1 cellular context compared by ENCODE assay signal in the genomic region with DNA sequence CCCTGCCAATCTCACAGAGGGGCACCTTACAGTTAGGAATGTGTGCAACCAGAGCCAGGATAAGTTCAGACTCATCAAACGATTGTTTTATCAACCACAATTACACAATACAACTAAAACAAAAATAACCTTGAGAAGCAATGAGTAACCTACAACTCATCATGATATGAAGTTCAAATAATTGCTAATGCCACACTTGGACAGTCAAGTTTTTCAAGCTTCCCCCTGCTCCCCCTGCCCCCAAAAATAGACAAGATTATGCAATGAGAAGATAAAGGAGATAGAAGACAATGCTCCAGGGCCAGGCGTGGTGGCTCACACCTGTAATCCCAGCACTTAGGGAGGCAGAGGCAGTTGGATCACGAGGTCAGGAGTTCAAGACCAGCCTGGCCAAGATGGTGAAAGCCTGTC.
TF ChIP-seq lines count a peak whose summit lies in the region.

No MANE protein-coding gene starts in this region.

TF ChIP-seq in HepG2, 621 proteins besides CTCF, POLR2A, EP300 and RAD21 (continued from another document and continues in another):
- TF ChIP-seq BCLAF1 (IDR thresholded peaks at IDR 0.05) (no peak), DNMT3B (CRISPR knock-in tag; conservative IDR thresholded peaks at IDR 0.05) (no peak), SIX1 (CRISPR knock-in tag; IDR thresholded peaks at IDR 0.05; ENCODE audit: borderline replicate concordance) (peak; percentile 46; the same call in 1 of the 2 replicates), NFKBIZ (CRISPR knock-in tag; IDR thresholded peaks at IDR 0.05) (no peak; the same call in 1 of the 2 replicates), ZNF326 (CRISPR knock-in tag; IDR thresholded peaks at IDR 0.05; ENCODE audit: borderline replicate concordance) (no peak), KMT2A (CRISPR knock-in tag; IDR thresholded peaks at IDR 0.05) (no peak), ISX (CRISPR knock-in tag; conservative IDR thresholded peaks at IDR 0.05) (no peak), ZNF546 (CRISPR knock-in tag; conservative IDR thresholded peaks at IDR 0.05) (no peak), ATF7-NPFF (CRISPR knock-in tag; IDR thresholded peaks at IDR 0.05; ENCODE audit: low read depth) (no peak), MTERF4 (CRISPR knock-in tag; IDR thresholded peaks at IDR 0.05) (no peak), HMG20A (CRISPR knock-in tag; IDR thresholded peaks at IDR 0.05; ENCODE audit: borderline replicate concordance) (peak; percentile 59; the same call in 1 of the 2 replicates), KDM3A (CRISPR knock-in tag; IDR thresholded peaks at IDR 0.05; ENCODE audit: low read depth) (no peak), ZNF282 (IDR thresholded peaks at IDR 0.05; ENCODE audit: partially characterized antibody) (no peak), ZBTB3 (CRISPR knock-in tag; IDR thresholded peaks at IDR 0.05; ENCODE audit: borderline replicate concordance, low read depth) (no peak), POGZ (CRISPR knock-in tag; IDR thresholded peaks at IDR 0.05) (peak; percentile 37; the same call in 1 of the 2 replicates), MIXL1 (CRISPR knock-in tag; IDR thresholded peaks at IDR 0.05) (0 out of 2 replicates have a peak, but pooled peaks have one; percentile 29), MTF1 (CRISPR knock-in tag; IDR thresholded peaks at IDR 0.05) (no peak), ZBTB42 (CRISPR knock-in tag; IDR thresholded peaks at IDR 0.05) (no peak), ZNF660 (CRISPR knock-in tag; IDR thresholded peaks at IDR 0.05; ENCODE audit: borderline replicate concordance, low read depth) (no peak), THRA (CRISPR knock-in tag; IDR thresholded peaks at IDR 0.05; ENCODE audit: borderline replicate concordance) (no peak; the same call in 1 of the 2 replicates), BRD4 (CRISPR knock-in tag; IDR thresholded peaks at IDR 0.05) (no peak), RFX5 (IDR thresholded peaks at IDR 0.05; ENCODE audit: low read depth, low read length) (no peak), TBX2 (CRISPR knock-in tag; IDR thresholded peaks at IDR 0.05; ENCODE audit: borderline replicate concordance) (peak; percentile 60; the same call in 1 of the 2 replicates), ARID4A (CRISPR knock-in tag; IDR thresholded peaks at IDR 0.05; ENCODE audit: borderline replicate concordance) (no peak), GATAD1 (CRISPR knock-in tag; IDR thresholded peaks at IDR 0.05) (no peak), NFIB (CRISPR knock-in tag; IDR thresholded peaks at IDR 0.05; ENCODE audit: borderline replicate concordance) (no peak), THAP7 (CRISPR knock-in tag; IDR thresholded peaks at IDR 0.05) (no peak), IRX3 (CRISPR knock-in tag; IDR thresholded peaks at IDR 0.05; ENCODE audit: borderline replicate concordance, low read depth) (no peak), ZNF605 (CRISPR knock-in tag; IDR thresholded peaks at IDR 0.05) (no peak), ZNF264 (CRISPR knock-in tag; IDR thresholded peaks at IDR 0.05) (no peak), ELF1 (CRISPR knock-in tag; IDR thresholded peaks at IDR 0.05) (no peak), ZNF629 (CRISPR knock-in tag; conservative IDR thresholded peaks at IDR 0.05) (no peak), MEIS1 (CRISPR knock-in tag; IDR thresholded peaks at IDR 0.05; ENCODE audit: borderline replicate concordance) (no peak), FOXM1 (CRISPR knock-in tag; IDR thresholded peaks at IDR 0.05) (no peak), JUN (CRISPR knock-in tag; IDR thresholded peaks at IDR 0.05) (no peak)
- TF ChIP-seq, protein P1, sequence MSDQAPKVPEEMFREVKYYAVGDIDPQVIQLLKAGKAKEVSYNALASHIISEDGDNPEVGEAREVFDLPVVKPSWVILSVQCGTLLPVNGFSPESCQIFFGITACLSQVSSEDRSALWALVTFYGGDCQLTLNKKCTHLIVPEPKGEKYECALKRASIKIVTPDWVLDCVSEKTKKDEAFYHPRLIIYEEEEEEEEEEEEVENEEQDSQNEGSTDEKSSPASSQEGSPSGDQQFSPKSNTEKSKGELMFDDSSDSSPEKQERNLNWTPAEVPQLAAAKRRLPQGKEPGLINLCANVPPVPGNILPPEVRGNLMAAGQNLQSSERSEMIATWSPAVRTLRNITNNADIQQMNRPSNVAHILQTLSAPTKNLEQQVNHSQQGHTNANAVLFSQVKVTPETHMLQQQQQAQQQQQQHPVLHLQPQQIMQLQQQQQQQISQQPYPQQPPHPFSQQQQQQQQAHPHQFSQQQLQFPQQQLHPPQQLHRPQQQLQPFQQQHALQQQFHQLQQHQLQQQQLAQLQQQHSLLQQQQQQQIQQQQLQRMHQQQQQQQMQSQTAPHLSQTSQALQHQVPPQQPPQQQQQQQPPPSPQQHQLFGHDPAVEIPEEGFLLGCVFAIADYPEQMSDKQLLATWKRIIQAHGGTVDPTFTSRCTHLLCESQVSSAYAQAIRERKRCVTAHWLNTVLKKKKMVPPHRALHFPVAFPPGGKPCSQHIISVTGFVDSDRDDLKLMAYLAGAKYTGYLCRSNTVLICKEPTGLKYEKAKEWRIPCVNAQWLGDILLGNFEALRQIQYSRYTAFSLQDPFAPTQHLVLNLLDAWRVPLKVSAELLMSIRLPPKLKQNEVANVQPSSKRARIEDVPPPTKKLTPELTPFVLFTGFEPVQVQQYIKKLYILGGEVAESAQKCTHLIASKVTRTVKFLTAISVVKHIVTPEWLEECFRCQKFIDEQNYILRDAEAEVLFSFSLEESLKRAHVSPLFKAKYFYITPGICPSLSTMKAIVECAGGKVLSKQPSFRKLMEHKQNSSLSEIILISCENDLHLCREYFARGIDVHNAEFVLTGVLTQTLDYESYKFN (CRISPR knock-in tag; conservative IDR thresholded peaks at IDR 0.05): peak; percentile 34; the same call in 1 of the 2 replicates
- TF ChIP-seq, protein P2, sequence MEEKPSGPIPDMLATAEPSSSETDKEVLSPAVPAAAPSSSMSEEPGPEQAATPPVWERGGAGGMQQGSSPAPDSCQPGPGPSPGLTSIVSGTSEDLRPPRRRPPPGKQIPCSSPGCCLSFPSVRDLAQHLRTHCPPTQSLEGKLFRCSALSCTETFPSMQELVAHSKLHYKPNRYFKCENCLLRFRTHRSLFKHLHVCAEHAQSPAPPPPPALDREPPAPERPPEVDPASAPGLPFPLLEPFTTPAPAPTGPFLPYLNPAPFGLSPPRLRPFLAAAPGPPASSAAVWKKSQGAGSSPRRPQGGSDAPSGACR (CRISPR knock-in tag; IDR thresholded peaks at IDR 0.05): no peak
- TF ChIP-seq, protein P3, sequence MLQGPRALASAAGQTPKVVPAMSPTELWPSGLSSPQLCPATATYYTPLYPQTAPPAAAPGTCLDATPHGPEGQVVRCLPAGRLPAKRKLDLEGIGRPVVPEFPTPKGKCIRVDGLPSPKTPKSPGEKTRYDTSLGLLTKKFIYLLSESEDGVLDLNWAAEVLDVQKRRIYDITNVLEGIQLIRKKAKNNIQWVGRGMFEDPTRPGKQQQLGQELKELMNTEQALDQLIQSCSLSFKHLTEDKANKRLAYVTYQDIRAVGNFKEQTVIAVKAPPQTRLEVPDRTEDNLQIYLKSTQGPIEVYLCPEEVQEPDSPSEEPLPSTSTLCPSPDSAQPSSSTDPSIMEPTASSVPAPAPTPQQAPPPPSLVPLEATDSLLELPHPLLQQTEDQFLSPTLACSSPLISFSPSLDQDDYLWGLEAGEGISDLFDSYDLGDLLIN (CRISPR knock-in tag; IDR thresholded peaks at IDR 0.05; ENCODE audit: borderline replicate concordance): no peak
- TF ChIP-seq, protein P4, sequence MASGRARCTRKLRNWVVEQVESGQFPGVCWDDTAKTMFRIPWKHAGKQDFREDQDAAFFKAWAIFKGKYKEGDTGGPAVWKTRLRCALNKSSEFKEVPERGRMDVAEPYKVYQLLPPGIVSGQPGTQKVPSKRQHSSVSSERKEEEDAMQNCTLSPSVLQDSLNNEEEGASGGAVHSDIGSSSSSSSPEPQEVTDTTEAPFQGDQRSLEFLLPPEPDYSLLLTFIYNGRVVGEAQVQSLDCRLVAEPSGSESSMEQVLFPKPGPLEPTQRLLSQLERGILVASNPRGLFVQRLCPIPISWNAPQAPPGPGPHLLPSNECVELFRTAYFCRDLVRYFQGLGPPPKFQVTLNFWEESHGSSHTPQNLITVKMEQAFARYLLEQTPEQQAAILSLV (CRISPR knock-in tag; IDR thresholded peaks at IDR 0.05; ENCODE audit: borderline replicate concordance): no peak
- TF ChIP-seq, protein P5, sequence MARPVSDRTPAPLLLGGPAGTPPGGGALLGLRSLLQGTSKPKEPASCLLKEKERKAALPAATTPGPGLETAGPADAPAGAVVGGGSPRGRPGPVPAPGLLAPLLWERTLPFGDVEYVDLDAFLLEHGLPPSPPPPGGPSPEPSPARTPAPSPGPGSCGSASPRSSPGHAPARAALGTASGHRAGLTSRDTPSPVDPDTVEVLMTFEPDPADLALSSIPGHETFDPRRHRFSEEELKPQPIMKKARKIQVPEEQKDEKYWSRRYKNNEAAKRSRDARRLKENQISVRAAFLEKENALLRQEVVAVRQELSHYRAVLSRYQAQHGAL (CRISPR knock-in tag; IDR thresholded peaks at IDR 0.05; ENCODE audit: not compliant biosample characterization): no peak
- TF ChIP-seq, protein P6, sequence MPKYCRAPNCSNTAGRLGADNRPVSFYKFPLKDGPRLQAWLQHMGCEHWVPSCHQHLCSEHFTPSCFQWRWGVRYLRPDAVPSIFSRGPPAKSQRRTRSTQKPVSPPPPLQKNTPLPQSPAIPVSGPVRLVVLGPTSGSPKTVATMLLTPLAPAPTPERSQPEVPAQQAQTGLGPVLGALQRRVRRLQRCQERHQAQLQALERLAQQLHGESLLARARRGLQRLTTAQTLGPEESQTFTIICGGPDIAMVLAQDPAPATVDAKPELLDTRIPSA (CRISPR knock-in tag; IDR thresholded peaks at IDR 0.05; ENCODE audit: borderline replicate concordance): no peak
